ENCODE assay signal across 20 cellular contexts in genomic region chr1:209425959-209426358, GRCh38.
"Had no signal": no experiment of that assay in that cellular context is flagged by ENCODE, and none has a peak within 500 bp of the region (broad histone marks: within the 10 kb centered on the region; RNA-seq: fewer than 3 reads in every experiment).

No MANE protein-coding gene starts in this region.

- H3K9ac ChIP-seq: parathyroid adenoma had no signal

- H3K4me3 ChIP-seq: body of pancreas, hepatocyte, tibial artery had no signal

- ATAC-seq: body of pancreas; foreskin keratinocyte; natural killer cell treated with Interleukin-12 subunit alpha and Interleukin-12 subunit beta and Interleukin-15 and Interleukin-18, amount 100 ng/mL, for 72 hours; right cardiac atrium; T-cell had no signal

- H3K4me2 ChIP-seq: hepatocyte had no signal

- H3K27me3 ChIP-seq: body of pancreas, foreskin keratinocyte, hepatocyte had no signal

- H3K27ac Mint-ChIP-seq: activated naive CD4-positive, alpha-beta T cell treated with anti-CD3 and anti-CD28 coated beads for 36 hours; immature natural killer cell; natural killer cell treated with Interleukin-12 subunit alpha and Interleukin-12 subunit beta and Interleukin-15 and Interleukin-18, amount 100 ng/mL, for 72 hours; T-cell had no signal

- H3K9me3 Mint-ChIP-seq: activated naive CD4-positive, alpha-beta T cell treated with anti-CD3 and anti-CD28 coated beads for 36 hours; immature natural killer cell; natural killer cell treated with Interleukin-12 subunit alpha and Interleukin-12 subunit beta and Interleukin-15 and Interleukin-18, amount 100 ng/mL, for 72 hours; T-cell had no signal

- H3K9me3 ChIP-seq: body of pancreas, tibial artery had no signal

- H3K4me1 ChIP-seq: body of pancreas, tibial artery had no signal

- H3K27ac ChIP-seq: body of pancreas, foreskin keratinocyte, hepatocyte, parathyroid adenoma, tibial artery had no signal

- H3K4me3 Mint-ChIP-seq: activated naive CD4-positive, alpha-beta T cell treated with anti-CD3 and anti-CD28 coated beads for 36 hours; immature natural killer cell; natural killer cell treated with Interleukin-12 subunit alpha and Interleukin-12 subunit beta and Interleukin-15 and Interleukin-18, amount 100 ng/mL, for 72 hours; T-cell had no signal

- DNase-seq: activated CD4-positive, alpha-beta T cell treated with anti-CD3 and anti-CD28 coated beads for 1 hour; activated CD4-positive, alpha-beta T cell treated with anti-CD3 and anti-CD28 coated beads, Interleukin-2, amount 50 U/mL, for 4 hours; activated naive CD4-positive, alpha-beta T cell treated with anti-CD3 and anti-CD28 coated beads for 36 hours; activated T-cell treated with anti-CD3 and anti-CD28 coated beads, Interleukin-2, amount 50 U/mL, for 48 hours; anterior cingulate cortex; body of pancreas; dermis blood vessel endothelial cell; effector CD8-positive, alpha-beta T cell; foreskin keratinocyte; immature natural killer cell; nucleus accumbens; right cardiac atrium; stimulated activated CD4-positive, alpha-beta T cell treated with anti-CD3 and anti-CD28 coated beads, Interleukin-4, amount 100 ng/mL, for 24 hours; stimulated activated naive CD4-positive, alpha-beta T cell treated with Interleukin-2 at 50 U/mL for 16 hours; substantia nigra; T-cell; tibial artery had no signal

- H3K36me3 Mint-ChIP-seq: immature natural killer cell; natural killer cell treated with Interleukin-12 subunit alpha and Interleukin-12 subunit beta and Interleukin-15 and Interleukin-18, amount 100 ng/mL, for 72 hours; T-cell had no signal

- H2AFZ ChIP-seq: hepatocyte, parathyroid adenoma had no signal

- H3K36me3 ChIP-seq: tibial artery had no signal
